8 cellular contexts compared by ENCODE assay signal in the genomic region with DNA sequence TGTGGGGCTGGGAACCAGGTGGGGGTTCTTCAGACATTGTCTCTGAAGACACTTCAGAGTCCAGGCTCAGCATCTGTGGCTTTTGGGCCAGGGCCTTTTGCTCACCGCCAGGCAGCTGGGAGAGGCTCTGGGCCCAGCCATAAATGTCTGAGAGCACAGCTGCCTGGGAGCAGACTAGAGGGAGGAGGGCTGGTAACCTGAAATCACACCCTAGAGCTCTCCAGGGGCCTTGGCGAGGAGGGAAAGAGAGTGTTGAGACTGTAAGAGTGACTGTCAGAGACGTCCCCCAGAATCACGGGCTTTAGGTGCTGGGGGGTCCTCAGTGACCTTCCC. TPM values are rescaled to one million over a fixed set of nuclear protein-coding genes. Genes with fewer than 3 reads are reported as not detected.
A peak's percentile ranks its signal among the peaks of the same experiment; 100 is the strongest.
DNase-seq lines count a peak whose midpoint lies in the region; ATAC-seq and TF ChIP-seq lines count a peak whose summit lies in the region.

No MANE protein-coding gene starts in this region.

- ATAC-seq in CD4-positive, alpha-beta T cell (ENCODE audit: poor library complexity) = peak; percentile 3
- ATAC-seq in central memory CD8-positive, alpha-beta T cell (replicated peaks; ENCODE audit: extremely low read depth, poor library complexity, severe bottlenecking) = no peak
- no peak for ATAC-seq in natural killer cell treated with Interleukin-12 subunit alpha and Interleukin-12 subunit beta and Interleukin-15 and Interleukin-18, amount 100 ng/mL, for 72 hours
- no peak for ATAC-seq in HG03280 (IDR thresholded peaks at IDR 0.05; ENCODE audit: unreplicated experiment)

- peaks cover 11% of the 10 kb centered on the region; the same call in 1 of the 2 replicates for H4K20me1 ChIP-seq in Karpas-422 (ENCODE audit: insufficient read depth, low read depth, low read length)

- H2AFZ ChIP-seq in Karpas-422 (ENCODE audit: low read length) = no peak overlapping the region

- H3K4me1 ChIP-seq in Karpas-422 (ENCODE audit: low read length) = peaks cover 86% of the 10 kb centered on the region

- H3K27ac ChIP-seq in CD4-positive, alpha-beta T cell (ENCODE audit: low read depth, low read length) = peak overlapping the region; percentile 99
- peak overlapping the region; percentile 97 for H3K27ac ChIP-seq in Karpas-422 (ENCODE audit: low read length)

- peak overlapping the region; percentile 74 for H3K9ac ChIP-seq in Karpas-422 (ENCODE audit: low read length)

- CTCF ChIA-PET in CD4-positive, alpha-beta T cell (lab: Charles Lee) = interaction anchor here (1.1 to 2.3 kb wide), 2 partner anchors 13 to 153 kb away, joined by 3 to 13 read pairs; no protein-coding TSS in a partner anchor

- H3K36me3 Mint-ChIP-seq in CD4-positive, alpha-beta T cell (ENCODE audit: low read depth) = peaks cover 27% of the 10 kb centered on the region
- peaks cover 35% of the 10 kb centered on the region for H3K36me3 Mint-ChIP-seq in central memory CD8-positive, alpha-beta T cell (ENCODE audit: insufficient read depth)
- H3K36me3 Mint-ChIP-seq in natural killer cell treated with Interleukin-12 subunit alpha and Interleukin-12 subunit beta and Interleukin-15 and Interleukin-18, amount 100 ng/mL, for 72 hours = no peaks in the 10 kb centered on the region

- DNase-seq in CD4-positive, alpha-beta T cell = no peak
- no peak for DNase-seq in Karpas-422
- no peak for DNase-seq in central memory CD8-positive, alpha-beta T cell (ENCODE audit: low spot score in 2 of 2)
- no peak for DNase-seq in natural killer cell treated with Interleukin-12 subunit alpha and Interleukin-12 subunit beta and Interleukin-15 and Interleukin-18, amount 100 ng/mL, for 72 hours (ENCODE audit: low spot score)
- DNase-seq in activated CD4-positive, CD25-positive, alpha-beta regulatory T cell treated with anti-CD3 and anti-CD28 coated beads, Interleukin-2, amount 50 U/mL, for 72 hours = no peak
- DNase-seq in anterior cingulate cortex (lab: John Stamatoyannopoulos, UW) = no peak
- no peak for DNase-seq in central memory CD4-positive, alpha-beta T cell

- H3K9me2 ChIP-seq in Karpas-422 (replicated peaks; ENCODE audit: insufficient read depth, low read length) = no peaks in the 10 kb centered on the region

- H3K9me3 Mint-ChIP-seq in CD4-positive, alpha-beta T cell = no peaks in the 10 kb centered on the region
- no peaks in the 10 kb centered on the region for H3K9me3 Mint-ChIP-seq in central memory CD8-positive, alpha-beta T cell
- H3K9me3 Mint-ChIP-seq in natural killer cell treated with Interleukin-12 subunit alpha and Interleukin-12 subunit beta and Interleukin-15 and Interleukin-18, amount 100 ng/mL, for 72 hours = no peaks in the 10 kb centered on the region

- no peaks in the 10 kb centered on the region for H3K27me3 ChIP-seq in CD4-positive, alpha-beta T cell (ENCODE audit: control insufficient read depth, insufficient read depth, low read length)
- no peaks in the 10 kb centered on the region for H3K27me3 ChIP-seq in Karpas-422 (ENCODE audit: low read length)

- H3K79me2 ChIP-seq in Karpas-422 (ENCODE audit: low read length) = peaks cover 44% of the 10 kb centered on the region

- TF ChIP-seq CTCF in CD4-positive, alpha-beta T cell (IDR thresholded peaks at IDR 0.05) = no peak

- no peaks in the 10 kb centered on the region for H3K9me3 ChIP-seq in CD4-positive, alpha-beta T cell (ENCODE audit: control insufficient read depth, low read length)
- H3K9me3 ChIP-seq in Karpas-422 (ENCODE audit: low read length) = no peaks in the 10 kb centered on the region

- intact Hi-C loops in CD4-positive, alpha-beta T cell (cut with DNase I, micrococcal nuclease) = loop anchor here (1.0 to 10.0 kb wide), 7 partner anchors 19 to 430 kb away; partner anchors contain the start of genes ALG12 (in 1 of the 2) and CRELD2 (in 1 of the 2)

- peaks cover 4% of the 10 kb centered on the region for H3K27me3 Mint-ChIP-seq in CD4-positive, alpha-beta T cell
- no peaks in the 10 kb centered on the region for H3K27me3 Mint-ChIP-seq in central memory CD8-positive, alpha-beta T cell
- no peaks in the 10 kb centered on the region for H3K27me3 Mint-ChIP-seq in natural killer cell treated with Interleukin-12 subunit alpha and Interleukin-12 subunit beta and Interleukin-15 and Interleukin-18, amount 100 ng/mL, for 72 hours

- peak overlapping the region; percentile 70 for H3K4me2 ChIP-seq in Karpas-422 (ENCODE audit: low read depth, low read length, poor library complexity, severe bottlenecking)

- H3K4me3 ChIP-seq in Karpas-422 (ENCODE audit: low read length) = peak overlapping the region; percentile 66

- H3K4me1 Mint-ChIP-seq in CD4-positive, alpha-beta T cell (ENCODE audit: low read depth) = peaks cover 44% of the 10 kb centered on the region
- peaks cover 44% of the 10 kb centered on the region for H3K4me1 Mint-ChIP-seq in central memory CD8-positive, alpha-beta T cell
- H3K4me1 Mint-ChIP-seq in natural killer cell treated with Interleukin-12 subunit alpha and Interleukin-12 subunit beta and Interleukin-15 and Interleukin-18, amount 100 ng/mL, for 72 hours (ENCODE audit: low read depth in 2 of 2) = peaks cover 29 to 36% of the 10 kb centered on the region in 2 donors

- peak overlapping the region; percentile 86 for H3K4me3 Mint-ChIP-seq in CD4-positive, alpha-beta T cell
- H3K4me3 Mint-ChIP-seq in central memory CD8-positive, alpha-beta T cell = peak overlapping the region; percentile 89
- peak overlapping the region; percentile 93 for H3K4me3 Mint-ChIP-seq in natural killer cell treated with Interleukin-12 subunit alpha and Interleukin-12 subunit beta and Interleukin-15 and Interleukin-18, amount 100 ng/mL, for 72 hours

- POLR2A ChIA-PET in CD4-positive, alpha-beta T cell (lab: Charles Lee) = interaction anchor here (1.1 to 3.1 kb wide), 11 partner anchors 10 to 431 kb away, joined by 3 to 32 read pairs (median 8); partner anchors contain the start of genes HDAC10, LMF2, NCAPH2 and PANX2

- peak overlapping the region; percentile 96 for H3K27ac Mint-ChIP-seq in CD4-positive, alpha-beta T cell
- H3K27ac Mint-ChIP-seq in central memory CD8-positive, alpha-beta T cell (ENCODE audit: low read depth) = peak overlapping the region; percentile 97
- peak overlapping the region; percentile 93 to 96 for H3K27ac Mint-ChIP-seq in natural killer cell treated with Interleukin-12 subunit alpha and Interleukin-12 subunit beta and Interleukin-15 and Interleukin-18, amount 100 ng/mL, for 72 hours

- 0 out of 2 replicates have a peak, but pooled peaks cover 5% of the 10 kb centered on the region for H3K36me3 ChIP-seq in Karpas-422 (ENCODE audit: insufficient read depth, low read length)

RNA-seq across cellular contexts. Expression of gene TRABD, which starts 4.1 kb away (rescaled TPM):
- total RNA-seq in CD4-positive, alpha-beta T cell = 100 to 1,000 TPM; 184 to 193 TPM
- total RNA-seq in Karpas-422 (2014; rRNA removed; shearing (Covaris generic); ENCODE audit: low replicate concordance) = 46.7 and 117 TPM in 2 replicates
- total RNA-seq in natural killer cell treated with Interleukin-12 subunit alpha and Interleukin-12 subunit beta and Interleukin-15 and Interleukin-18, amount 100 ng/mL, for 72 hours = 100 to 1,000 TPM in 1 of 2 donors, 10 to 100 TPM in 1; 71.0 to 139 TPM

RNA-seq across cellular contexts. Expression of gene SELENOO, which starts 11.0 kb away (rescaled TPM):
- total RNA-seq in CD4-positive, alpha-beta T cell = 10 to 100 TPM; 26.0 to 26.1 TPM
- total RNA-seq in Karpas-422 (2014; rRNA removed; shearing (Covaris generic); ENCODE audit: low replicate concordance) = 20.0 and 64.1 TPM in 2 replicates
- 10 to 100 TPM; 23.4 to 43.3 TPM for total RNA-seq in natural killer cell treated with Interleukin-12 subunit alpha and Interleukin-12 subunit beta and Interleukin-15 and Interleukin-18, amount 100 ng/mL, for 72 hours

RNA-seq across cellular contexts. Expression of gene PANX2, which starts 19.3 kb away (rescaled TPM):
- under 1 TPM; 0.11 to 0.16 TPM for total RNA-seq in CD4-positive, alpha-beta T cell
- not detected in 2 replicates for total RNA-seq in Karpas-422 (2014; rRNA removed; shearing (Covaris generic); ENCODE audit: low replicate concordance)
- 1 to 10 TPM; 3.0 to 3.5 TPM for total RNA-seq in natural killer cell treated with Interleukin-12 subunit alpha and Interleukin-12 subunit beta and Interleukin-15 and Interleukin-18, amount 100 ng/mL, for 72 hours

RNA-seq across cellular contexts. Expression of gene TUBGCP6, which starts 55.0 kb away (rescaled TPM):
- total RNA-seq in CD4-positive, alpha-beta T cell = 100 to 1,000 TPM; 124 to 126 TPM
- total RNA-seq in Karpas-422 (2014; rRNA removed; shearing (Covaris generic); ENCODE audit: low replicate concordance) = 16.9 and 32.5 TPM in 2 replicates
- 10 to 100 TPM; 47.6 to 80.1 TPM for total RNA-seq in natural killer cell treated with Interleukin-12 subunit alpha and Interleukin-12 subunit beta and Interleukin-15 and Interleukin-18, amount 100 ng/mL, for 72 hours
